Comparison of ENCODE assay signal across 8 cellular contexts in the genomic region with DNA sequence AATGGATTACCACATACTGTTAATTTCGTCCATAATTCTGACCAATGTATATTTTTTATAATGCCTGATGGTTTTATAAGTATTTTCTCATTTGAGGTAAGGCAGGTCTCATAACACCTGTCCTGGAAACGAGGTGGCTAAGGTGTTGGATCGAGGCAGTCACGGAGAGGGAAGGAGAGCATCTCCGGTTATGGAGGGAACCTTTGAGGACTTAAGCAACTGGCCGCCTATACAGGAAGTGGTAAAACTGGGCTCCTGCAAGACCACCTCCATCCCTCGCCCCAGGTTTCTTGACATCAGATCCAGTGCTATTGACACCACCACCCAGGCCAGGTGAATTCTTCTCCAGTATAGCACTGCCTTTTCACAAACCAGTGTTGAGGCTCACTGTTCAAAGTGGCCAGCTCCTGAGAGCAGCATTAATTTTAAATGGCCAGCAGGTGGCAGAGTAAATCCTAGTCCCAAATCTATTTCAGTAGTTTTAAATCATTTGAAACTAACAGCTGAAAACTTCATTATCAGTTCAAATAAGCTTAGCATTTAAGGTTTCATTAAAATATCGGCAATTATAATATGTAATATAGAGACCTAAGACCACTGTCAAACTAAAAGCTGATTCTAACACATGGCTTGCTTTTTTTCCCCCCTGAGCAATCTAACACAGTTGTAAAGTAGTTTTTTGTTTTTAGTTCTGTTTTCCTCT.
DNase-seq lines count a peak whose midpoint lies in the region; ATAC-seq and TF ChIP-seq lines count a peak whose summit lies in the region.

No MANE protein-coding gene starts in this region.

- ATAC-seq in Right ventricle myocardium superior (ENCODE audit: poor library complexity) (peak; percentile 81), HG03045 (IDR thresholded peaks at IDR 0.05; ENCODE audit: unreplicated experiment) (no peak)

- intact Hi-C loops in Right ventricle myocardium superior (cut with DNase I): loop anchor here (2.0 to 10.0 kb wide), 2 partner anchors 215 to 903 kb away; no protein-coding TSS in a partner anchor

- TF ChIP-seq CTCF in WI38 (IDR thresholded peaks at IDR 0.05; ENCODE audit: low read depth, low read length): peak; percentile 38; the same call in 1 of the 2 replicates

- CTCF ChIA-PET in HEK293T (lab: Yijun Ruan, JAX): interaction anchor here (0.7 to 4.1 kb wide), 15 partner anchors 9 to 217 kb away, joined by 3 to 39 read pairs (median 4); no protein-coding TSS in a partner anchor

- POLR2A ChIA-PET in HEK293T (lab: Yijun Ruan, JAX): no interaction called here

- peak; percentile 14 to 24 for DNase-seq in stimulated activated CD4-positive, alpha-beta T cell treated with anti-CD3 and anti-CD28 coated beads, Interleukin-2, amount 100 ng/mL, for 24 hours
- DNase-seq in stimulated activated CD4-positive, alpha-beta T cell treated with anti-CD3 and anti-CD28 coated beads, Interleukin-12 subunit alpha, Interleukin-12 subunit beta, amount 100 ng/mL, for 4 hours: no peak
- DNase-seq in HEK293T (ENCODE audit: extremely low spot score) (peak; percentile 58), NCI-H2029 (lab: John Stamatoyannopoulos, UW) (peak; percentile 66), Right ventricle myocardium superior (no peak), pulmonary artery endothelial cell (ENCODE audit: low read depth, low spot score) (peak; percentile 10)

- H3K4me3 ChIP-seq in WI38 (ENCODE audit: low read depth, low read length): no peak overlapping the region

TF ChIP-seq in HEK293T, 16 proteins besides CTCF, POLR2A, EP300 and RAD21:
- TF ChIP-seq SUZ12 (IDR thresholded peaks at IDR 0.05): no peak
- TF ChIP-seq PKNOX1 (IDR thresholded peaks at IDR 0.05): peak; percentile 10

Comparison
In these comparisons a context has a peak if more than half of its experiments do, and no peak if none do; other contexts are left out.
1. DNase-seq: peak in stimulated activated CD4-positive, alpha-beta T cell treated with anti-CD3 and anti-CD28 coated beads, Interleukin-2, amount 100 ng/mL, for 24 hours (2 of 2), HEK293T (single experiment), NCI-H2029 (single experiment) and pulmonary artery endothelial cell (single experiment); none in stimulated activated CD4-positive, alpha-beta T cell treated with anti-CD3 and anti-CD28 coated beads, Interleukin-12 subunit alpha, Interleukin-12 subunit beta, amount 100 ng/mL, for 4 hours (single experiment) and Right ventricle myocardium superior (single experiment).